14 cellular contexts compared by ENCODE assay signal in the genomic region with DNA sequence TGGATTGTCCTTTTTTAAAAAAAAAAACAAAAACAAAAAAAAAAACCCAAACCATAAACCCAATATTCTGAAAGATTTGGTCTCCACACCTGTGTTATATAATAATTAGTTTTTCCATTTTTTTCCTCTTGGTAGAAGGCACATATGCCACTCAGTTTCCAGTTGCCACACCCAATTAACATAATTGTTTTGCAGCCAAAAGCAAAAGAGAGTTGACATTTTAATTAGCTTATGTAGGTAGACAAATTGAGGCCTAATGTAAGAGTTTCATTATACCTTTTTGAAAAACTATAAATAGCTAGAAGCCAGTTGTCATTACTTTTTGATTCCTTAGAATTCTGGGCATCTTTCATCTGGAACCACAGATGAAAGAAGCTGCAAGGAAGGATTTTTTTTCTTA. TPM values are rescaled to one million over a fixed set of nuclear protein-coding genes. Genes with fewer than 3 reads are reported as not detected.
DNase-seq lines count a peak whose midpoint lies in the region; ATAC-seq and TF ChIP-seq lines count a peak whose summit lies in the region.
"Had no signal": no experiment of that assay in that cellular context is flagged by ENCODE, and none has a peak within 500 bp of the region (broad histone marks: within the 10 kb centered on the region; RNA-seq: fewer than 3 reads in every experiment).

No MANE protein-coding gene starts in this region.

- H3K4me3 Mint-ChIP-seq in stimulated activated memory B cell treated with anti-CD40 and anti-IgM and Interleukin-4, amounts not matched to agents 10 μg/mL and 1 μg/mL and 100 μg/mL, for 72 hours: no peak overlapping the region
- H3K4me3 Mint-ChIP-seq: B cell; CD8-positive, alpha-beta T cell; H9 had no signal

- no peak overlapping the region for H3K27ac ChIP-seq in HEK293 (ENCODE audit: extremely low read depth, low read depth, low read length)
- H3K27ac ChIP-seq: BLaER1 treated with 17β-estradiol and CSF1 and Interleukin-3, amounts not matched to agents 10 nM and 100 nM had no signal

- ATAC-seq in stimulated activated memory B cell treated with anti-CD40 and anti-IgM and Interleukin-4, amounts not matched to agents 10 μg/mL and 1 μg/mL and 100 μg/mL, for 72 hours: no peak
- ATAC-seq in SK-N-SH treated with all-trans-retinoic acid at 6 μM for 48 hours: no peak
- ATAC-seq: CD8-positive, alpha-beta T cell; GM12878 had no signal

- no peaks in the 10 kb centered on the region for H3K9me3 Mint-ChIP-seq in stimulated activated memory B cell treated with anti-CD40 and anti-IgM and Interleukin-4, amounts not matched to agents 10 μg/mL and 1 μg/mL and 100 μg/mL, for 72 hours
- H3K9me3 Mint-ChIP-seq: CD8-positive, alpha-beta T cell; H9 had no signal

- H3K36me3 Mint-ChIP-seq in stimulated activated memory B cell treated with anti-CD40 and anti-IgM and Interleukin-4, amounts not matched to agents 10 μg/mL and 1 μg/mL and 100 μg/mL, for 72 hours: peaks cover 8% of the 10 kb centered on the region

- no peak overlapping the region for H3K4me3 ChIP-seq in HEK293 (ENCODE audit: low read depth, low read length)
- H3K4me3 ChIP-seq: BLaER1 treated with 17β-estradiol and CSF1 and Interleukin-3, amounts not matched to agents 10 nM and 100 nM; GM12878 had no signal

- H3K4me1 ChIP-seq in HEK293 (ENCODE audit: control insufficient read depth, insufficient read depth, low read length): no peaks in the 10 kb centered on the region
- H3K4me1 ChIP-seq: BLaER1 treated with 17β-estradiol and CSF1 and Interleukin-3, amounts not matched to agents 10 nM and 100 nM had no signal

- H3K27ac Mint-ChIP-seq in stimulated activated memory B cell treated with anti-CD40 and anti-IgM and Interleukin-4, amounts not matched to agents 10 μg/mL and 1 μg/mL and 100 μg/mL, for 72 hours: no peak overlapping the region
- H3K27ac Mint-ChIP-seq: B cell; CD8-positive, alpha-beta T cell; H9 had no signal

- H3K4me1 Mint-ChIP-seq in stimulated activated memory B cell treated with anti-CD40 and anti-IgM and Interleukin-4, amounts not matched to agents 10 μg/mL and 1 μg/mL and 100 μg/mL, for 72 hours: peaks cover 9% of the 10 kb centered on the region
- H3K4me1 Mint-ChIP-seq: H9 had no signal

- H3K36me3 ChIP-seq in HEK293 (ENCODE audit: control insufficient read depth in 2 of 2, insufficient read depth in 1 of 2, low read length in 2 of 2): no peaks in the 10 kb centered on the region; a peak in 1 of 3 replicates

- no peaks in the 10 kb centered on the region for H3K27me3 Mint-ChIP-seq in stimulated activated memory B cell treated with anti-CD40 and anti-IgM and Interleukin-4, amounts not matched to agents 10 μg/mL and 1 μg/mL and 100 μg/mL, for 72 hours
- H3K27me3 Mint-ChIP-seq: B cell had no signal

- POLR2A ChIA-PET in HEK293 (lab: Yijun Ruan, JAX): no interaction called here

- DNase-seq in NCI-H1694 treated with DMSO at 0.1 percent for 48 hours (lab: John Stamatoyannopoulos, UW) (peak; percentile 6), NCI-H1694 (lab: John Stamatoyannopoulos, UW) (no peak), SK-N-DZ (ENCODE audit: low spot score) (peak; percentile 16), putamen (ENCODE audit: low spot score) (peak; percentile 68), NCI-H2196 treated with DMSO at 0.1 percent for 48 hours (lab: John Stamatoyannopoulos, UW; ENCODE audit: unreplicated experiment) (no peak)
- DNase-seq: CD8-positive, alpha-beta T cell; DMS79 treated with DMSO at 0.1 percent for 48 hours; H9 had no signal

- CTCF ChIA-PET in HEK293 (lab: Yijun Ruan, JAX): interaction anchor here (0.6 to 1.0 kb wide), 4 partner anchors 11 to 241 kb away, joined by 3 to 6 read pairs (median 4); no protein-coding TSS in a partner anchor

- H3K9me3 ChIP-seq in HEK293 (ENCODE audit: control insufficient read depth, insufficient read depth, low read depth, low read length): no peaks in the 10 kb centered on the region
- H3K9me3 ChIP-seq: BLaER1 treated with 17β-estradiol and CSF1 and Interleukin-3, amounts not matched to agents 10 nM and 100 nM had no signal

- no peak for TF ChIP-seq CTCF in HEK293 (tag by site-specific recombination; IDR thresholded peaks at IDR 0.05)

TF ChIP-seq in HEK293, 187 proteins besides CTCF, POLR2A, EP300 and RAD21 (continues in another document):
- TF ChIP-seq ZSCAN30 (tag by site-specific recombination; IDR thresholded peaks at IDR 0.05): no peak
- TF ChIP-seq, protein P1, sequence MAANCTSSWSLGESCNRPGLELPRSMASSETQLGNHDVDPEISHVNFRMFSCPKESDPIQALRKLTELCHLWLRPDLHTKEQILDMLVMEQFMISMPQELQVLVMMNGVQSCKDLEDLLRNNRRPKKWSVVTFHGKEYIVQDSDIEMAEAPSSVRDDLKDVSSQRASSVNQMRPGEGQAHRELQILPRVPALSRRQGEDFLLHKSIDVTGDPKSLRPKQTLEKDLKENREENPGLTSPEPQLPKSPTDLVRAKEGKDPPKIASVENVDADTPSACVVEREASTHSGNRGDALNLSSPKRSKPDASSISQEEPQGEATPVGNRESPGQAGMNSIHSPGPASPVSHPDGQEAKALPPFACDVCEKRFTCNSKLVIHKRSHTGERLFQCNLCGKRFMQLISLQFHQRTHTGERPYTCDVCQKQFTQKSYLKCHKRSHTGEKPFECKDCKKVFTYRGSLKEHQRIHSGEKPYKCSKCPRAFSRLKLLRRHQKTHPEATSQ (tag by site-specific recombination; IDR thresholded peaks at IDR 0.05): no peak
- no peak for TF ChIP-seq ZNF169 (tag by site-specific recombination; IDR thresholded peaks at IDR 0.05)
- TF ChIP-seq, protein P2, sequence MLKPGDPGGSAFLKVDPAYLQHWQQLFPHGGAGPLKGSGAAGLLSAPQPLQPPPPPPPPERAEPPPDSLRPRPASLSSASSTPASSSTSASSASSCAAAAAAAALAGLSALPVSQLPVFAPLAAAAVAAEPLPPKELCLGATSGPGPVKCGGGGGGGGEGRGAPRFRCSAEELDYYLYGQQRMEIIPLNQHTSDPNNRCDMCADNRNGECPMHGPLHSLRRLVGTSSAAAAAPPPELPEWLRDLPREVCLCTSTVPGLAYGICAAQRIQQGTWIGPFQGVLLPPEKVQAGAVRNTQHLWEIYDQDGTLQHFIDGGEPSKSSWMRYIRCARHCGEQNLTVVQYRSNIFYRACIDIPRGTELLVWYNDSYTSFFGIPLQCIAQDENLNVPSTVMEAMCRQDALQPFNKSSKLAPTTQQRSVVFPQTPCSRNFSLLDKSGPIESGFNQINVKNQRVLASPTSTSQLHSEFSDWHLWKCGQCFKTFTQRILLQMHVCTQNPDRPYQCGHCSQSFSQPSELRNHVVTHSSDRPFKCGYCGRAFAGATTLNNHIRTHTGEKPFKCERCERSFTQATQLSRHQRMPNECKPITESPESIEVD (tag by site-specific recombination; IDR thresholded peaks at IDR 0.05): peak; percentile 39; the same call in 1 of the 2 replicates
- 0 out of 2 replicates have a peak, but pooled peaks have one; percentile 9 for TF ChIP-seq ZNF558 (tag by site-specific recombination; IDR thresholded peaks at IDR 0.05)
- TF ChIP-seq ZNF560 (tag by site-specific recombination; IDR thresholded peaks at IDR 0.05; ENCODE audit: borderline replicate concordance): no peak
- TF ChIP-seq GLIS2 (tag by site-specific recombination; IDR thresholded peaks at IDR 0.05): no peak
- TF ChIP-seq ZNF544 (tag by site-specific recombination; IDR thresholded peaks at IDR 0.05): no peak
- no peak for TF ChIP-seq SALL2 (tag by site-specific recombination; IDR thresholded peaks at IDR 0.05; ENCODE audit: borderline replicate concordance)

TF ChIP-seq in SK-N-SH treated with all-trans-retinoic acid at 6 μM for 48 hours, 23 proteins besides CTCF, POLR2A, EP300 and RAD21 (continues in another document):
- TF ChIP-seq, protein P3, sequence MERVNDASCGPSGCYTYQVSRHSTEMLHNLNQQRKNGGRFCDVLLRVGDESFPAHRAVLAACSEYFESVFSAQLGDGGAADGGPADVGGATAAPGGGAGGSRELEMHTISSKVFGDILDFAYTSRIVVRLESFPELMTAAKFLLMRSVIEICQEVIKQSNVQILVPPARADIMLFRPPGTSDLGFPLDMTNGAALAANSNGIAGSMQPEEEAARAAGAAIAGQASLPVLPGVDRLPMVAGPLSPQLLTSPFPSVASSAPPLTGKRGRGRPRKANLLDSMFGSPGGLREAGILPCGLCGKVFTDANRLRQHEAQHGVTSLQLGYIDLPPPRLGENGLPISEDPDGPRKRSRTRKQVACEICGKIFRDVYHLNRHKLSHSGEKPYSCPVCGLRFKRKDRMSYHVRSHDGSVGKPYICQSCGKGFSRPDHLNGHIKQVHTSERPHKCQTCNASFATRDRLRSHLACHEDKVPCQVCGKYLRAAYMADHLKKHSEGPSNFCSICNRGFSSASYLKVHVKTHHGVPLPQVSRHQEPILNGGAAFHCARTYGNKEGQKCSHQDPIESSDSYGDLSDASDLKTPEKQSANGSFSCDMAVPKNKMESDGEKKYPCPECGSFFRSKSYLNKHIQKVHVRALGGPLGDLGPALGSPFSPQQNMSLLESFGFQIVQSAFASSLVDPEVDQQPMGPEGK (CRISPR knock-in tag; IDR thresholded peaks at IDR 0.05; ENCODE audit: borderline replicate concordance): no peak
- no peak for TF ChIP-seq BACH2 (CRISPR knock-in tag; IDR thresholded peaks at IDR 0.05; ENCODE audit: borderline replicate concordance)
- TF ChIP-seq TCF4 (CRISPR knock-in tag; IDR thresholded peaks at IDR 0.05; ENCODE audit: borderline replicate concordance): no peak
- TF ChIP-seq RARB (CRISPR knock-in tag; IDR thresholded peaks at IDR 0.05): no peak
- TF ChIP-seq CSDC2 (CRISPR knock-in tag; IDR thresholded peaks at IDR 0.05): no peak
- no peak for TF ChIP-seq ZFP3 (CRISPR knock-in tag; IDR thresholded peaks at IDR 0.05)
- TF ChIP-seq GLIS3 (CRISPR knock-in tag; IDR thresholded peaks at IDR 0.05): no peak

RNA-seq across cellular contexts. Expression of a gene that starts 21.0 kb away (rescaled TPM):
- polyA plus RNA-seq in SK-N-DZ (2014; cell fraction: cytosol; rRNA removed): 48.0 and 54.3 TPM in 2 replicates
- 26.6 and 30.2 TPM in 2 replicates for polyA plus RNA-seq in SK-N-DZ (2014; cell fraction: nucleus; rRNA removed)

RNA-seq across cellular contexts. Expression of a gene that starts 30.4 kb away (rescaled TPM):
- polyA plus RNA-seq in SK-N-DZ (2014; cell fraction: cytosol; rRNA removed): 3,314 and 3,586 TPM in 2 replicates
- 2,205 and 2,265 TPM in 2 replicates for polyA plus RNA-seq in SK-N-DZ (2014; cell fraction: nucleus; rRNA removed)

RNA-seq across cellular contexts. Expression of a gene that starts 57.5 kb away (rescaled TPM):
- polyA plus RNA-seq in SK-N-DZ (2014; cell fraction: cytosol; rRNA removed): 13.1 and 14.2 TPM in 2 replicates
- polyA plus RNA-seq in SK-N-DZ (2014; cell fraction: nucleus; rRNA removed): 22.2 and 48.9 TPM in 2 replicates

Comparison
In these comparisons a context has a peak if more than half of its experiments do, and no peak if none do; other contexts are left out.
1. DNase-seq: peak in NCI-H1694 treated with DMSO at 0.1 percent for 48 hours (single experiment), SK-N-DZ (single experiment) and putamen (single experiment); none in NCI-H1694 (single experiment) and NCI-H2196 treated with DMSO at 0.1 percent for 48 hours (single experiment).